In the genomic region with DNA sequence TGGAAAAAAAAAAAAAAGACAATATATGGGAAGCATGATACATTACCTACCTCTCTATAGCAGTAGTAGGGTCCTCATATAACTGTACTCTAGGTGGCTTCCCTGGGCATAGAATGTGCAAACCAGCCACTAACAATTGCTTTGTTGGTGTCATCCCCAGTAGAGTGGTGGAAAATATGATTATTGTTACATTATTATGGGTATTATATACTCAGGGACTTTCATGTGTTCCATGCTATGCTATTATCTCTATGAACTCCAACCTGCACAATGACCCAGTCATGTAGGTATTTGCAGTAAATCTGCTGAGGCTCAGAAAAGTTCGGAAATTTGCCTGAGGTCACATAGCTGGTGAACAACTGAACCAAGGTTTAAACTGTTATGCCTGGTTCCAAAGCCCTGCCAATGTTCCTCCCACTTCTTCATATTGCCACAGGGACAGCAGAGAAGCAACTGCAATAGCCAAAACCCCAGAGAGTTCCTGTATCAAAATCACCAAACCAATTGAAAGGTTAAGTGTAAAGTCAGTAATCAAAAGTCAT, we compare ENCODE assay signal across 22 cellular contexts.
"Had no signal": no experiment of that assay in that cellular context is flagged by ENCODE, and none has a peak within 500 bp of the region (broad histone marks: within the 10 kb centered on the region; RNA-seq: fewer than 3 reads in every experiment).

No MANE protein-coding gene starts in this region.

- H3K27me3 Mint-ChIP-seq: IgD-negative memory B cell had no signal

- H3K9me3 Mint-ChIP-seq: IgD-negative memory B cell had no signal

- H3K9ac ChIP-seq: KMS-11 had no signal

- H3K27ac ChIP-seq: KMS-11, SJSA1, SK-N-MC had no signal

- H3K36me3 Mint-ChIP-seq: IgD-negative memory B cell had no signal

- FAIRE-seq: K562, RCC 7860 had no signal

- DNase-seq: Kasumi-1, NCI-H1092, NCI-H1105 treated with DMSO at 0.1 percent for 48 hours, NCI-H1417 treated with DMSO at 0.1 percent for 48 hours, NCI-H146, NCI-H1694 treated with DMSO at 0.1 percent for 48 hours, NCI-H1930, NCI-H2081, NCI-H2107, NCI-H2227 treated with DMSO at 0.1 percent for 48 hours, NCI-H524 treated with DMSO at 0.1 percent for 48 hours, NCI-H69, NCI-H774, Right ventricle myocardium superior, RPMI8226, SIG-M5 had no signal

- H3K27me3 ChIP-seq: SJSA1 had no signal

- H3K4me1 ChIP-seq: SJSA1 had no signal

- H3K36me3 ChIP-seq: SJSA1 had no signal

- ATAC-seq: K562 had no signal

- H3K4me3 ChIP-seq: K562, SJSA1, SK-N-MC had no signal

- H3K9me3 ChIP-seq: SJSA1 had no signal

- H3K4me3 Mint-ChIP-seq: IgD-negative memory B cell had no signal

- H3K4me2 ChIP-seq: KMS-11 had no signal
